8 cellular contexts compared by ENCODE assay signal in the genomic region with DNA sequence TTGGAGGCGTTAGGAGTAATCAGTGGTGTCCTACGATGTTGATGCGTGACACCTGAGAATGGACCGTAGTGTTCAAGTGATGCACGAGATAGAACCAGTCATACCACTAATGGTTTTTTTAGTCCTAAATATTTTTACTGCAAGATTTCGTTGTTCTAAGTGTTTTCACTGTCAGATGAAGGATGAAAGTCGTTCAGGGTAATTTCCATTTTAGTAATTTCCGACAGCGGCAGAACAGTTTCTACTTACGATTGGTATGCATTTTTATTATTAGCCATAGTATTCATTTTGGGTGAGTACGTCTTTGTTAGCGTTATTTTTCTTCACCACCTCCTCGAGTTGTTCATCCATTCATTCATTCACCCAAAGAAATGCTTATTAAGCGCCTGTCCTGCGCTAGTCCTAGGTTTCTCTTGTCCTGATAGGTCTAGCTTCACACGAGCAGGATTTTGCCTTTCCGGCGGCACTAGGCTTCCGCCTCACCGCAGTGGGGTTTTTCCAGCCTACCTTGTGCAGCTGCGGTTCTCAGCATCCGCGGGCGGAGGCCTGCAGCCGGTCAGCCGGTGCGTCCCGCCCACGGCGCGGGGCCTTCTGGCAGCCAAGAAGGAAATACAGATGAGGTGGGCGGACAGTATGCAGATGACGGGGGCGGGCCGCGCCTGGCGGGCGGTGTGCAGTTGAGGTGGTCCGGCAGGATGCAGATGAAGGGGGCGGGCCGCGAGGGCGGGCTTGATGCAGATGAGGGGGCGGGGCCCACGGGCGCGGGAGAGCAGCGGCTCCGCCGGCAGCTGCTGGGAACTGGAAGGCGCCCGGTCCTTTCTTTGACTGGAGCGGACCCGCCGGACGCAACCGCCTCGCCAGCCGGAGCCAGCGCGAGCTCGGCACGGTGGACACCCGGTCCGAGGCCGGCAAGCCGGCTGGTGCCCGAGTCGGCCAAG.
DNase-seq lines count a peak whose midpoint lies in the region; ATAC-seq and TF ChIP-seq lines count a peak whose summit lies in the region.

No MANE protein-coding gene starts in this region.

- peak overlapping the region; percentile 50 for H3K27ac ChIP-seq in cingulate gyrus (ENCODE audit: low read depth, low read length)

- in situ Hi-C loops in GM18951 (cut with MboI; ENCODE audit: low sequenced_read_pairs, unreplicated experiment): no loop called here

- TF ChIP-seq CTCF in AG09309 (IDR thresholded peaks at IDR 0.05; ENCODE audit: control insufficient read depth, insufficient read depth, low read depth, low read length, missing control alignments) (no peak), kidney epithelial cell (IDR thresholded peaks at IDR 0.05; ENCODE audit: insufficient read depth, low read length, poor library complexity, severe bottlenecking) (no peak)

- DNase-seq in AG09309 (ENCODE audit: low read depth) (peak; percentile 64), NCI-H345 treated with DMSO at 0.1 percent for 48 hours (lab: John Stamatoyannopoulos, UW; ENCODE audit: unreplicated experiment) (peak; percentile 78), kidney epithelial cell (ENCODE audit: low read depth) (peak; percentile 93)
- DNase-seq in activated CD4-positive, alpha-beta T cell treated with anti-CD3 and anti-CD28 coated beads for 24 hours (ENCODE audit: low read depth in 2 of 2): peak; percentile 87 to 95
- peak; percentile 85 to 88 for DNase-seq in stimulated activated CD4-positive, alpha-beta T cell treated with anti-CD3 and anti-CD28 coated beads, Interleukin-15, amount 100 ng/mL, for 1 hour (ENCODE audit: low read depth in 1 of 2, low spot score in 1 of 2)

- peaks cover 2% of the 10 kb centered on the region for H3K36me3 ChIP-seq in kidney epithelial cell (ENCODE audit: control insufficient read depth, insufficient read depth, low read length)

- peak; percentile 94 for ATAC-seq in HG03159 (IDR thresholded peaks at IDR 0.05; ENCODE audit: unreplicated experiment)

- peak; percentile 65 for TF ChIP-seq POLR2A in GM18951 (IDR thresholded peaks at IDR 0.05; ENCODE audit: extremely low read depth, insufficient read depth, insufficient read length)

- H3K27me3 ChIP-seq in kidney epithelial cell (ENCODE audit: control insufficient read depth, insufficient read depth, low read length): no peaks in the 10 kb centered on the region

- peak overlapping the region; percentile 56 for H3K4me3 ChIP-seq in AG09309 (ENCODE audit: control insufficient read depth, low read depth, low read length)
- H3K4me3 ChIP-seq in kidney epithelial cell (ENCODE audit: low read depth, low read length): peak overlapping the region; percentile 80

Comparison
In these comparisons a context has a peak if more than half of its experiments do, and no peak if none do; other contexts are left out.
1. Peak in every context shown above with its lines: DNase-seq, ATAC-seq, H3K4me3 ChIP-seq and H3K27ac ChIP-seq.